Comparison of ENCODE assay signal across 8 cellular contexts in genomic region chr3:42961633-42962032, GRCh38. TPM values are rescaled to one million over a fixed set of nuclear protein-coding genes. Genes with fewer than 3 reads are reported as not detected.
DNase-seq lines count a peak whose midpoint lies in the region; ATAC-seq, FAIRE-seq and TF ChIP-seq lines count a peak whose summit lies in the region.

No MANE protein-coding gene starts in this region.

- no peak for TF ChIP-seq CTCF in NB4 (IDR thresholded peaks at IDR 0.05; ENCODE audit: low read depth, low read length)
- TF ChIP-seq CTCF in neural crest cell (conservative IDR thresholded peaks at IDR 0.05) = peak; percentile 78

- no peak for TF ChIP-seq POLR2A in NB4 (IDR thresholded peaks at IDR 0.05; ENCODE audit: extremely low read depth, insufficient read length)

- peaks cover 7% of the 10 kb centered on the region for H3K4me1 Mint-ChIP-seq in activated naive CD4-positive, alpha-beta T cell treated with anti-CD3 and anti-CD28 coated beads, Interleukin-2, amount 10 ng/mL, durations not matched to agents 7 days and 5 days
- no peaks in the 10 kb centered on the region for H3K4me1 Mint-ChIP-seq in neural crest cell

- DNase-seq in activated naive CD4-positive, alpha-beta T cell treated with anti-CD3 and anti-CD28 coated beads, Interleukin-2, amount 10 ng/mL, durations not matched to agents 7 days and 5 days = peak; percentile 33
- DNase-seq in activated naive CD4-positive, alpha-beta T cell treated with Interleukin-2 at 50 U/mL for 16 hours = no peak
- DNase-seq in NB4 (ENCODE audit: low read depth) (peak; percentile 42), fibroblast of peridontal ligament (ENCODE audit: extremely low read depth) (peak; percentile 69), neural crest cell (ENCODE audit: low read depth, low spot score) (peak; percentile 51)

- ATAC-seq in HG02571 (IDR thresholded peaks at IDR 0.05; ENCODE audit: unreplicated experiment) (no peak), HG03432 (IDR thresholded peaks at IDR 0.05; ENCODE audit: unreplicated experiment) (no peak)

- FAIRE-seq in TTC549 (lab: Jason Lieb, UNC) = peak; percentile 79

- no peak overlapping the region for H3K4me3 Mint-ChIP-seq in activated naive CD4-positive, alpha-beta T cell treated with anti-CD3 and anti-CD28 coated beads, Interleukin-2, amount 10 ng/mL, durations not matched to agents 7 days and 5 days
- H3K4me3 Mint-ChIP-seq in neural crest cell = no peak overlapping the region

- CTCF ChIA-PET in activated naive CD4-positive, alpha-beta T cell treated with anti-CD3 and anti-CD28 coated beads, Interleukin-2, amount 10 ng/mL, durations not matched to agents 7 days and 5 days (lab: Charles Lee) = interaction anchor here (0.6 to 2.7 kb wide), 25 partner anchors 41 to 677 kb away, joined by 3 to 17 read pairs (median 4); no protein-coding TSS in a partner anchor

- H3K27ac Mint-ChIP-seq in activated naive CD4-positive, alpha-beta T cell treated with anti-CD3 and anti-CD28 coated beads, Interleukin-2, amount 10 ng/mL, durations not matched to agents 7 days and 5 days = no peak overlapping the region
- no peak overlapping the region for H3K27ac Mint-ChIP-seq in neural crest cell (ENCODE audit: unreplicated experiment)

- H3K4me3 ChIP-seq in NB4 (ENCODE audit: low read depth, low read length) = no peak overlapping the region

- peaks cover 4% of the 10 kb centered on the region for H3K27me3 Mint-ChIP-seq in activated naive CD4-positive, alpha-beta T cell treated with anti-CD3 and anti-CD28 coated beads, Interleukin-2, amount 10 ng/mL, durations not matched to agents 7 days and 5 days
- H3K27me3 Mint-ChIP-seq in neural crest cell (ENCODE audit: low read depth) = peaks cover 35% of the 10 kb centered on the region

- no peaks in the 10 kb centered on the region for H3K36me3 Mint-ChIP-seq in activated naive CD4-positive, alpha-beta T cell treated with anti-CD3 and anti-CD28 coated beads, Interleukin-2, amount 10 ng/mL, durations not matched to agents 7 days and 5 days
- no peaks in the 10 kb centered on the region for H3K36me3 Mint-ChIP-seq in neural crest cell (ENCODE audit: low read depth)

- no peaks in the 10 kb centered on the region for H3K9me3 Mint-ChIP-seq in activated naive CD4-positive, alpha-beta T cell treated with anti-CD3 and anti-CD28 coated beads, Interleukin-2, amount 10 ng/mL, durations not matched to agents 7 days and 5 days
- H3K9me3 Mint-ChIP-seq in neural crest cell = peaks cover 2% of the 10 kb centered on the region

RNA-seq across cellular contexts. Expression of gene GASK1A, which starts 17.5 kb away (rescaled TPM):
- 2.1 and 2.9 TPM in 2 replicates for total RNA-seq in neural crest cell

RNA-seq across cellular contexts. Expression of gene ZNF662, which starts 55.7 kb away (rescaled TPM):
- not detected in 2 replicates for total RNA-seq in neural crest cell
